ENCODE assay signal across 1 cellular context in genomic region chr7:84913731-84914130, GRCh38.
TF ChIP-seq lines count a peak whose summit lies in the region.

No MANE protein-coding gene starts in this region.

TF ChIP-seq in K562, 482 proteins besides CTCF, POLR2A, EP300 and RAD21 (continued from another document):
- TF ChIP-seq UBTF (IDR thresholded peaks at IDR 0.05; ENCODE audit: borderline replicate concordance in 1 of 2, low read depth in 2 of 2, low read length in 2 of 2), result no peak
- no peak for TF ChIP-seq CUX1 (CRISPR knock-in tag; IDR thresholded peaks at IDR 0.05)
- no peak for TF ChIP-seq PML (IDR thresholded peaks at IDR 0.05; ENCODE audit: low read length)
- TF ChIP-seq TBL1XR1 (IDR thresholded peaks at IDR 0.05; ENCODE audit: low read length in 2 of 2), result no peak
- TF ChIP-seq BDP1 (IDR thresholded peaks at IDR 0.05; ENCODE audit: insufficient read depth, insufficient read length), result no peak
- TF ChIP-seq RHOXF2B (CRISPR knock-in tag; conservative IDR thresholded peaks at IDR 0.05), result no peak
- no peak for TF ChIP-seq ZC3H4 (CRISPR knock-in tag; IDR thresholded peaks at IDR 0.05; ENCODE audit: borderline replicate concordance)
- no peak for TF ChIP-seq ARHGAP35 (IDR thresholded peaks at IDR 0.05; ENCODE audit: partially characterized antibody)
- no peak for TF ChIP-seq CHD4 (IDR thresholded peaks at IDR 0.05; ENCODE audit: insufficient read depth, insufficient replicate concordance, low read depth, low read length, poor library complexity, severe bottlenecking)
- TF ChIP-seq SMARCC2 (IDR thresholded peaks at IDR 0.05; ENCODE audit: low read depth), result no peak
- TF ChIP-seq SMARCB1 (IDR thresholded peaks at IDR 0.05; ENCODE audit: insufficient read length, low read depth), result no peak
- TF ChIP-seq HNRNPLL (IDR thresholded peaks at IDR 0.05; ENCODE audit: low read depth, low read length, poor library complexity, severe bottlenecking), result no peak
- no peak for TF ChIP-seq TFE3 (CRISPR knock-in tag; IDR thresholded peaks at IDR 0.05)
- no peak for TF ChIP-seq ZFP1 (CRISPR knock-in tag; IDR thresholded peaks at IDR 0.05)
- TF ChIP-seq LCOR (CRISPR knock-in tag; IDR thresholded peaks at IDR 0.05), result no peak
